Comparison of ENCODE assay signal across 13 cellular contexts in the genomic region with DNA sequence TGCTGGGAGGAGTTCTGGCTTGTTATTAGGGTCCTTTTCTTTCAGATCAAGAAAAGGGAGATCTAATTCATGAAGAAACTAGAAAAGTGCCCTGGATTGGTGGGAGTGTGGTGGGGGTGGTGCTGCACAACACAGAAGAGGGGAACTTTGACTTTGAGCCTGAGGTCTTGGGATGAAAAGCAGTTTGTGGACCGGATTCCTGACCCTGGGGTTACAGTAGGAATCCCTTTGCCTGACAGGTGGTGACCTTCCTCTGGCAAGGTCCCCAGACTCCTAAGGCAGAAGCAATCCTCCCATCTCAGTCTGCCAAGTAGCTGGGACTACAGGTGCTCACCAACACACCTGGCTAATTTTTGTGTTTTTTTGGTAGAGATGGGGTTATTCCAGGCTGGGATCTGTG.
"Had no signal": no experiment of that assay in that cellular context is flagged by ENCODE, and none has a peak within 500 bp of the region (broad histone marks: within the 10 kb centered on the region; RNA-seq: fewer than 3 reads in every experiment).

No MANE protein-coding gene starts in this region.

- H3K27ac Mint-ChIP-seq: endodermal cell, neural progenitor cell had no signal

- H3K4me3 Mint-ChIP-seq: activated naive CD4-positive, alpha-beta T cell treated with anti-CD3 and anti-CD28 coated beads, Interleukin-2, amount 50 U/mL, for 24 hours; endodermal cell; neural progenitor cell had no signal

- DNase-seq: anterior cingulate cortex; endodermal cell; erythroblast; hypothalamus; kidney glomerular epithelial cell; pancreas; stimulated activated CD4-positive, alpha-beta T cell treated with anti-CD3 and anti-CD28 coated beads, Interleukin-4, amount 100 ng/mL, for 1 hour; T-helper 9 cell; thyroid gland had no signal

- H3K9me3 Mint-ChIP-seq: activated naive CD4-positive, alpha-beta T cell treated with anti-CD3 and anti-CD28 coated beads, Interleukin-2, amount 50 U/mL, for 24 hours; endodermal cell had no signal

- H3K27me3 ChIP-seq: pancreas, thyroid gland, vagina had no signal

- H3K9me3 ChIP-seq: pancreas, thyroid gland, vagina had no signal

- ATAC-seq: pancreas had no signal

- H3K27me3 Mint-ChIP-seq: activated naive CD4-positive, alpha-beta T cell treated with anti-CD3 and anti-CD28 coated beads, Interleukin-2, amount 50 U/mL, for 24 hours had no signal

- H3K36me3 Mint-ChIP-seq: activated naive CD4-positive, alpha-beta T cell treated with anti-CD3 and anti-CD28 coated beads, Interleukin-2, amount 50 U/mL, for 24 hours; neural progenitor cell had no signal

- H3K27ac ChIP-seq: neural progenitor cell, pancreas, thyroid gland, vagina, VCaP had no signal
